14 cellular contexts compared by ENCODE assay signal in the genomic region with DNA sequence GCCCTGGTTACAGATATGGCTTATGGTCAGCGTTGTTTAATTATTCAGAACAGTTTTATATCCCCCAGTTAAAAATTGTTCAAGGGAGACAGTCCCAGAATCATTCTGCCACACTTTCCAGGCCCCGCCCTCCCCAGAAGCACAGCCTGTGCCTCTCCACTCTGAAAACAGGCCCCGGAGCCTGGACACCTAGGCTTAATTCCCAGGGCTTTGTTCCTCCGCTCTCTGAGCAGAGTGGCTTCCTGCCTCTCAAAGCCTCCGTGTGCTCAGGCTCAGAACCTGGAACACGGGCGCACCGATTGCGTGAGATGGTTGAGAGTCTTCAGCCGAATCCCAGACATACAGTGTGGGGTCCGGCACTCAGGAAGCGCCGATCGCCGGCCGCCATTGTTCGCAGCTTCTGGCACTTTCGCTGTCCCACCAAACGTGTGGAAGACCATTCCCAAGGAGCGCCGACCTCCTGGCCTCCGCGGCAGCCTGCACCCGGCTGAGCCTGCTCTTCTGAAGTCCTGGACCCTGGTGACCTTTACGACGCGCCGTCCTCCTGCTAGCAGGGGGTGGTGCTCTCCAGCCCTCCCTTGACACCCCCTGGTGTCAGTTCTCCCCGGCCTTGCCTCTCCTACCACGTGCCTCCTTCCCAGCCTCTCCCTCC. TPM values are rescaled to one million over a fixed set of nuclear protein-coding genes. Genes with fewer than 3 reads are reported as not detected.
"Had no signal": no experiment of that assay in that cellular context is flagged by ENCODE, and none has a peak within 500 bp of the region (broad histone marks: within the 10 kb centered on the region; RNA-seq: fewer than 3 reads in every experiment).

No MANE protein-coding gene starts in this region.

- H3K27ac Mint-ChIP-seq: activated CD8-positive, alpha-beta T cell treated with anti-CD3 and anti-CD28 coated beads, Interleukin-2, amount 10 ng/mL, durations not matched to agents 7 days and 5 days; activated naive CD8-positive, alpha-beta T cell treated with anti-CD3 and anti-CD28 coated beads, Interleukin-2, amount 10 ng/mL, durations not matched to agents 7 days and 5 days; stimulated activated naive B cell treated with anti-CD40 and anti-IgM and Interleukin-4, amounts not matched to agents 10 μg/mL and 1 μg/mL and 100 μg/mL, for 72 hours had no signal

- H3K36me3 Mint-ChIP-seq: activated naive CD8-positive, alpha-beta T cell treated with anti-CD3 and anti-CD28 coated beads, Interleukin-2, amount 10 ng/mL, durations not matched to agents 7 days and 5 days; stimulated activated naive B cell treated with anti-CD40 and anti-IgM and Interleukin-4, amounts not matched to agents 10 μg/mL and 1 μg/mL and 100 μg/mL, for 72 hours had no signal

- H3K4me3 Mint-ChIP-seq: activated CD8-positive, alpha-beta T cell treated with anti-CD3 and anti-CD28 coated beads, Interleukin-2, amount 10 ng/mL, durations not matched to agents 7 days and 5 days; activated naive CD8-positive, alpha-beta T cell treated with anti-CD3 and anti-CD28 coated beads, Interleukin-2, amount 10 ng/mL, durations not matched to agents 7 days and 5 days; stimulated activated naive B cell treated with anti-CD40 and anti-IgM and Interleukin-4, amounts not matched to agents 10 μg/mL and 1 μg/mL and 100 μg/mL, for 72 hours had no signal

- ATAC-seq: activated CD8-positive, alpha-beta T cell treated with anti-CD3 and anti-CD28 coated beads, Interleukin-2, amount 10 ng/mL, durations not matched to agents 7 days and 5 days; psoas muscle; sciatic nerve; stimulated activated naive B cell treated with anti-CD40 and anti-IgM and Interleukin-4, amounts not matched to agents 10 μg/mL and 1 μg/mL and 100 μg/mL, for 72 hours had no signal

- H3K27ac ChIP-seq: left lung, psoas muscle, WERI-Rb-1 had no signal

- DNase-seq: activated CD4-positive, alpha-beta T cell treated with anti-CD3 and anti-CD28 coated beads for 4 hours; activated CD8-positive, alpha-beta memory T cell treated with anti-CD3 and anti-CD28 coated beads, Interleukin-2, amount 50 U/mL, for 48 hours; activated CD8-positive, alpha-beta T cell treated with anti-CD3 and anti-CD28 coated beads, Interleukin-2, amount 10 ng/mL, durations not matched to agents 7 days and 5 days; activated naive CD8-positive, alpha-beta T cell treated with anti-CD3 and anti-CD28 coated beads, Interleukin-2, amount 10 ng/mL, durations not matched to agents 7 days and 5 days; foreskin melanocyte; head of caudate nucleus; islet precursor cell; left lung; psoas muscle; stimulated activated CD4-positive, alpha-beta T cell treated with anti-CD3 and anti-CD28 coated beads, Interleukin-2, amount 100 ng/mL, for 24 hours; stimulated activated naive B cell treated with anti-CD40 and anti-IgM and Interleukin-4, amounts not matched to agents 10 μg/mL and 1 μg/mL and 100 μg/mL, for 72 hours; substantia nigra; WERI-Rb-1 had no signal

- H3K4me3 ChIP-seq: left lung, psoas muscle had no signal

- H3K9me3 ChIP-seq: left lung, psoas muscle had no signal

- H3K36me3 ChIP-seq: left lung, WERI-Rb-1 had no signal

- H3K4me1 Mint-ChIP-seq: activated naive CD8-positive, alpha-beta T cell treated with anti-CD3 and anti-CD28 coated beads, Interleukin-2, amount 10 ng/mL, durations not matched to agents 7 days and 5 days; stimulated activated naive B cell treated with anti-CD40 and anti-IgM and Interleukin-4, amounts not matched to agents 10 μg/mL and 1 μg/mL and 100 μg/mL, for 72 hours had no signal

- H3K4me1 ChIP-seq: left lung, psoas muscle had no signal

- H3K9me3 Mint-ChIP-seq: activated naive CD8-positive, alpha-beta T cell treated with anti-CD3 and anti-CD28 coated beads, Interleukin-2, amount 10 ng/mL, durations not matched to agents 7 days and 5 days; stimulated activated naive B cell treated with anti-CD40 and anti-IgM and Interleukin-4, amounts not matched to agents 10 μg/mL and 1 μg/mL and 100 μg/mL, for 72 hours had no signal

RNA-seq across cellular contexts. Expression of gene TWIST2, which starts 45.6 kb away (rescaled TPM):
- total RNA-seq: activated CD8-positive, alpha-beta T cell treated with anti-CD3 and anti-CD28 coated beads, Interleukin-2, amount 10 ng/mL, durations not matched to agents 7 days and 5 days; activated naive CD8-positive, alpha-beta T cell treated with anti-CD3 and anti-CD28 coated beads, Interleukin-2, amount 10 ng/mL, durations not matched to agents 7 days and 5 days had no signal
